1 cellular context compared by ENCODE assay signal in genomic region chr14:80404413-80404812, GRCh38.
TF ChIP-seq lines count a peak whose summit lies in the region.

No MANE protein-coding gene starts in this region.

TF ChIP-seq in GM23338, 12 proteins besides CTCF, POLR2A, EP300 and RAD21 (continued from another document):
- TF ChIP-seq REST (IDR thresholded peaks at IDR 0.05; ENCODE audit: unreplicated experiment) (no peak), EZH2phosphoT487 (IDR thresholded peaks at IDR 0.05; ENCODE audit: unreplicated experiment) (no peak), ETS1 (IDR thresholded peaks at IDR 0.05) (no peak)
TF ChIP-seq in GM23338: peak in this region for 1.
